Comparison of ENCODE assay signal across 10 cellular contexts in the genomic region with DNA sequence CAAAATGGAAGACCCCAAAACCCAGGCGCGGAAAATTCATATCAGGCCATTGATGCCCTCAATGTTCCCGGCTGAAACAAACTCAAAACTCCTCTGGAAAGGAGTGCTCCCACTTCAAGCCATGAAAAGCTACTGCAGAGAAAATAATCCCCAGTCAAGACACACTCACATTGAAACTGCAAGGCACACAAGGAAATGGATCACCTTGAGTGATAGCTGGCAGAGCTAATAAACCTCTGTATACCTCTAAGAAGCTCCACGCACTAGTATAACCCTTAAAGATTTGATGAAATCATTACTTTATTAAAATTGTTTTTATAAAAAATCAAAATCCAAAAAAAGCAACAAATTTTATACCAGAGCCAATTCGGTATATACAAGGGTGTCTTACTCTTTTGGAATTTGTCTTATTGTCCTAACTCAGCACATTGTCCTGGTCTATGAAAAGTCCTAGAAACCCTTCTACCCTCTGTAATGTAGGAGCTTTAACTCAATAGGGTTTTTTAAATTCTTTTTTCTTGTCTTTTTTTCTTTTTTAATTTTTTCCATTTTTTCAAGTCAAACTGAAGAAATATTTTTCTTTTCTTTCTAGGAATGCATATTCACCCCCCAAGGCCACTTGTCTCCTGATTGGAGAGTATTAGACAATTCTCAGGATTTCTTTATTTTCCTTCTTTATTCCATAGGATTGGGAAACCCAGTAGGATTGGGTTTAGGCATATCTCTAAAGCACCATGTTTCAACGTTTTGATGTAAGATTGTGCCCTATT. TPM values are rescaled to one million over a fixed set of nuclear protein-coding genes. Genes with fewer than 3 reads are reported as not detected.
"Had no signal": no experiment of that assay in that cellular context is flagged by ENCODE, and none has a peak within 500 bp of the region (broad histone marks: within the 10 kb centered on the region; RNA-seq: fewer than 3 reads in every experiment).

No MANE protein-coding gene starts in this region.

- DNase-seq: GM23248, H9, HCEC 1CT, IMR-90, KBM-7 had no signal

- FAIRE-seq: H1, H54, HTR-8/SVneo had no signal

- H3K4me3 Mint-ChIP-seq: H9 had no signal

- H3K9me3 Mint-ChIP-seq: H9 had no signal

- H3K4me3 ChIP-seq: GM23248 had no signal

- H3K4me2 ChIP-seq: KMS-11 had no signal

- H2AFZ ChIP-seq: GM23248 had no signal

- H3K9ac ChIP-seq: GM23248, KMS-11 had no signal

- H3K27ac ChIP-seq: GM23248, KMS-11 had no signal

RNA-seq across cellular contexts. Expression of gene CCRL2, which starts 8.7 kb away (rescaled TPM):
- total RNA-seq: GM23248, H1, H9 had no signal
- polyA plus RNA-seq: GM23248, H1 had no signal

RNA-seq across cellular contexts. Expression of gene CCR5, which starts 27.6 kb away (rescaled TPM):
- total RNA-seq: GM23248, H1, H9, HT-29, IMR-90 had no signal
- polyA plus RNA-seq: GM23248, H1, IMR-90 had no signal

RNA-seq across cellular contexts. Expression of gene CCR2, which starts 44.5 kb away (rescaled TPM):
- total RNA-seq: GM23248, H1, H9, HT-29, IMR-90 had no signal
- polyA plus RNA-seq: GM23248, H1, IMR-90 had no signal
